9 cellular contexts compared by ENCODE assay signal in the genomic region with DNA sequence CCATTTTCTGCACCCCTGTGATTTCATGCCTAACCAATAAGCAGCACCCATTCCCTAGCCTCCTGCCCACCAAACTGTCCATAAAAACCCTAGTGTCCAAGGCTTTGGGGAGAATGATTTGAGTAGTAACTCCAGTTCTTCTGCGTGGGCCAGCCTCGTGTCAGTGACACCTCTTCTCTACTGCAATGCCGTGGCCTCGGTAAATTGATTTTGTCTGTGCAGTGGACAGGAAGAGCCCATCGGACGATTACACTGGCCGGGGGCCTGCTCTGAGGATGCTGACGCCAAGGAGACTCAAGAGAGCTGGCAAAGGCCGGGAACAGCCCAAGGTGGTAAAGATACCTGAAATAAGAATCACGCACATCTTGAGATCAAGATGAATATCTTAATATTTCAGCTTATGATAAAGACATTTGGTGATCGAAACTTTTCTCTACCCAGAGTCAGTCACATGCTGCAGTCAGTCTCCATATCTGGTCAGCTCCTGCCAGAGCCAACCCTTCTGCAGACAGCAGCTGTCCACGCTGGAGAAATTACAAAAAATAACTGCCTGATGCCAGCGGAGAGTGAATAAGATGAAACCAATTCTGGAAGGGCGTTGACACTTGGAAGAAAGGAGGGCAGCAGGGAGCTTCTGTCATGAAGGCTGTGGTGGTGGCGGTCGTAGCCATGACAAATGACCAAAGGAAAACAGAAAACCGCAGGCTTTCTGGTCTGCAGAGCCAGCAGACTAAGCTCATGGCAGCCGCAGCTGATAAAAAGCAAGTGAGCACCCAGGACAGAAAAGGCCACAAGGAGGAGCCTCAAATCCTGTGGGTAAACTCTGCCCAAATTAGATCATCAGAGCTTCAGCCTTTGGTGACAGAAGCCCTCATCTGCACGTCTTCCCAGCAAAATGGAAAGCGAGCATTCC. TPM values are rescaled to one million over a fixed set of nuclear protein-coding genes. Genes with fewer than 3 reads are reported as not detected.
A peak's percentile ranks its signal among the peaks of the same experiment; 100 is the strongest.
DNase-seq lines count a peak whose midpoint lies in the region; ATAC-seq, FAIRE-seq and TF ChIP-seq lines count a peak whose summit lies in the region.
"Had no signal": no experiment of that assay in that cellular context is flagged by ENCODE, and none has a peak within 500 bp of the region (broad histone marks: within the 10 kb centered on the region; RNA-seq: fewer than 3 reads in every experiment).

No MANE protein-coding gene starts in this region.

- peaks cover 4% of the 10 kb centered on the region for H3K36me3 Mint-ChIP-seq in activated CD8-positive, alpha-beta T cell treated with anti-CD3 and anti-CD28 coated beads, Interleukin-2, amount 10 ng/mL, durations not matched to agents 7 days and 5 days (ENCODE audit: low read depth)
- no peaks in the 10 kb centered on the region for H3K36me3 Mint-ChIP-seq in mesothelial cell of epicardium

- H3K36me3 ChIP-seq in kidney epithelial cell (ENCODE audit: control insufficient read depth, insufficient read depth, low read length): no peaks in the 10 kb centered on the region

- CTCF ChIA-PET in activated CD8-positive, alpha-beta T cell treated with anti-CD3 and anti-CD28 coated beads, Interleukin-2, amount 10 ng/mL, durations not matched to agents 7 days and 5 days (lab: Charles Lee): interaction anchor here (0.7 to 2.0 kb wide), 22 partner anchors 11 to 246 kb away, joined by 3 to 56 read pairs (median 4); a partner anchor contains a TSS

- H3K4me3 Mint-ChIP-seq in activated CD8-positive, alpha-beta T cell treated with anti-CD3 and anti-CD28 coated beads, Interleukin-2, amount 10 ng/mL, durations not matched to agents 7 days and 5 days: no peak overlapping the region
- no peak overlapping the region for H3K4me3 Mint-ChIP-seq in mesothelial cell of epicardium

- peaks cover 7% of the 10 kb centered on the region for H3K9me3 Mint-ChIP-seq in activated CD8-positive, alpha-beta T cell treated with anti-CD3 and anti-CD28 coated beads, Interleukin-2, amount 10 ng/mL, durations not matched to agents 7 days and 5 days (ENCODE audit: insufficient read depth)
- H3K9me3 Mint-ChIP-seq in mesothelial cell of epicardium: no peaks in the 10 kb centered on the region

- peaks cover 4% of the 10 kb centered on the region for H3K27me3 Mint-ChIP-seq in activated CD8-positive, alpha-beta T cell treated with anti-CD3 and anti-CD28 coated beads, Interleukin-2, amount 10 ng/mL, durations not matched to agents 7 days and 5 days (ENCODE audit: low read depth)
- peaks cover 4% of the 10 kb centered on the region for H3K27me3 Mint-ChIP-seq in mesothelial cell of epicardium (ENCODE audit: low read depth)

- no peak for FAIRE-seq in frontal cortex (lab: Jason Lieb, UNC)
- FAIRE-seq: A549 had no signal

- no peak for ATAC-seq in activated CD8-positive, alpha-beta T cell treated with anti-CD3 and anti-CD28 coated beads, Interleukin-2, amount 10 ng/mL, durations not matched to agents 7 days and 5 days
- ATAC-seq: A549 had no signal

- TF ChIP-seq CTCF in LNCaP clone FGC (IDR thresholded peaks at IDR 0.05; ENCODE audit: control insufficient read depth, extremely low read depth, insufficient read depth) (peak; percentile 47), kidney epithelial cell (IDR thresholded peaks at IDR 0.05; ENCODE audit: insufficient read depth, low read length, poor library complexity, severe bottlenecking) (peak; percentile 6), mesothelial cell of epicardium (IDR thresholded peaks at IDR 0.05; ENCODE audit: unreplicated experiment) (no peak)

- no peak overlapping the region for H3K27ac Mint-ChIP-seq in activated CD8-positive, alpha-beta T cell treated with anti-CD3 and anti-CD28 coated beads, Interleukin-2, amount 10 ng/mL, durations not matched to agents 7 days and 5 days
- no peak overlapping the region for H3K27ac Mint-ChIP-seq in mesothelial cell of epicardium

- H3K4me3 ChIP-seq in LNCaP clone FGC (ENCODE audit: low read depth, low read length) (no peak overlapping the region), kidney epithelial cell (ENCODE audit: low read depth, low read length) (no peak overlapping the region)
- H3K4me3 ChIP-seq: A549 had no signal

- POLR2A ChIA-PET in activated CD8-positive, alpha-beta T cell treated with anti-CD3 and anti-CD28 coated beads, Interleukin-2, amount 10 ng/mL, durations not matched to agents 7 days and 5 days (lab: Charles Lee): interaction anchor here (0.6 to 1.0 kb wide), 4 partner anchors 13 to 338 kb away, joined by 3 to 4 read pairs (median 3); no protein-coding TSS in a partner anchor

- DNase-seq in NCI-H1417 (lab: John Stamatoyannopoulos, UW) (peak in 2 of 3 experiments; percentile 44), NCI-H1417 treated with DMSO at 0.1 percent for 48 hours (lab: John Stamatoyannopoulos, UW) (no peak), LNCaP clone FGC (ENCODE audit: low read depth) (peak; percentile 48), kidney epithelial cell (ENCODE audit: low read depth) (no peak), frontal cortex (ENCODE audit: low spot score in 2 of 2) (no peak), mesothelial cell of epicardium (ENCODE audit: low spot score in 2 of 2, unreplicated experiment in 2 of 2) (no peak)
- peak; percentile 65 for DNase-seq in activated CD8-positive, alpha-beta T cell treated with anti-CD3 and anti-CD28 coated beads, Interleukin-2, amount 10 ng/mL, durations not matched to agents 7 days and 5 days
- DNase-seq in stimulated activated CD4-positive, alpha-beta T cell treated with anti-CD3 and anti-CD28 coated beads, Interleukin-4, amount 100 ng/mL, for 4 hours: no peak

- H3K4me1 Mint-ChIP-seq in activated CD8-positive, alpha-beta T cell treated with anti-CD3 and anti-CD28 coated beads, Interleukin-2, amount 10 ng/mL, durations not matched to agents 7 days and 5 days (ENCODE audit: low read depth): peaks cover 52% of the 10 kb centered on the region
- H3K4me1 Mint-ChIP-seq in mesothelial cell of epicardium: peaks cover 15% of the 10 kb centered on the region

- H3K27me3 ChIP-seq in kidney epithelial cell (ENCODE audit: control insufficient read depth, insufficient read depth, low read length): no peaks in the 10 kb centered on the region

RNA-seq across cellular contexts. Expression of a gene that starts 29.1 kb away (rescaled TPM):
- total RNA-seq in activated CD8-positive, alpha-beta T cell treated with anti-CD3 and anti-CD28 coated beads, Interleukin-2, amount 10 ng/mL, durations not matched to agents 7 days and 5 days: not detected
- total RNA-seq in kidney epithelial cell (0.29 and 1.6 TPM in 2 replicates), frontal cortex (0.41 TPM), mesothelial cell of epicardium (0.23 to 0.42 TPM (median 0.40 TPM) in 3 replicates)

RNA-seq across cellular contexts. Expression of a gene that starts 46.7 kb away (rescaled TPM):
- 10 to 100 TPM; 18.9 to 19.2 TPM for total RNA-seq in activated CD8-positive, alpha-beta T cell treated with anti-CD3 and anti-CD28 coated beads, Interleukin-2, amount 10 ng/mL, durations not matched to agents 7 days and 5 days
- total RNA-seq in kidney epithelial cell: 29.3 and 34.2 TPM in 2 replicates
- 32.2 TPM for total RNA-seq in frontal cortex
- 13.0 to 15.9 TPM (median 14.8 TPM) in 3 replicates for total RNA-seq in mesothelial cell of epicardium

Comparison
In these comparisons a context has a peak if more than half of its experiments do, and no peak if none do; other contexts are left out.
1. DNase-seq: peak in NCI-H1417 (2 of 3), LNCaP clone FGC (single experiment) and activated CD8-positive, alpha-beta T cell treated with anti-CD3 and anti-CD28 coated beads, Interleukin-2, amount 10 ng/mL, durations not matched to agents 7 days and 5 days (single experiment); none in NCI-H1417 treated with DMSO at 0.1 percent for 48 hours (single experiment), kidney epithelial cell (single experiment), frontal cortex (0 of 2), stimulated activated CD4-positive, alpha-beta T cell treated with anti-CD3 and anti-CD28 coated beads, Interleukin-4, amount 100 ng/mL, for 4 hours (0 of 2) and mesothelial cell of epicardium (0 of 2).